Comparison of ENCODE assay signal across 21 cellular contexts in genomic region chr2:28411956-28412609, GRCh38. TPM values are rescaled to one million over a fixed set of nuclear protein-coding genes. Genes with fewer than 3 reads are reported as not detected.
DNase-seq lines count a peak whose midpoint lies in the region; ATAC-seq and TF ChIP-seq lines count a peak whose summit lies in the region.
"Had no signal": no experiment of that assay in that cellular context is flagged by ENCODE, and none has a peak within 500 bp of the region (broad histone marks: within the 10 kb centered on the region; RNA-seq: fewer than 3 reads in every experiment).

No MANE protein-coding gene starts in this region.

- POLR2A ChIA-PET in activated naive CD8-positive, alpha-beta T cell treated with anti-CD3 and anti-CD28 coated beads, Interleukin-2, amount 10 ng/mL, durations not matched to agents 7 days and 5 days (lab: Charles Lee), result interaction anchor here (1.1 kb wide), 1 partner anchor 9 kb away, joined by 3 read pairs; no protein-coding TSS in a partner anchor
- POLR2A ChIA-PET in RWPE1 (lab: Yijun Ruan, JAX; ENCODE audit: low non-redundant PET), result interaction anchor here (0.6 kb wide), 1 partner anchor 125 kb away, joined by 6 read pairs; no protein-coding TSS in a partner anchor

- H3K27me3 ChIP-seq in stomach, result no peaks in the 10 kb centered on the region
- H3K27me3 ChIP-seq: ascending aorta, testis had no signal

- no peak for TF ChIP-seq POLR2A in stomach (IDR thresholded peaks at IDR 0.05)

- CTCF ChIA-PET in RWPE1 (lab: Yijun Ruan, JAX), result no interaction called here

- H3K27me3 Mint-ChIP-seq in activated naive CD8-positive, alpha-beta T cell treated with anti-CD3 and anti-CD28 coated beads, Interleukin-2, amount 10 ng/mL, durations not matched to agents 7 days and 5 days, result no peaks in the 10 kb centered on the region
- H3K27me3 Mint-ChIP-seq in activated naive CD8-positive, alpha-beta T cell treated with anti-CD3 and anti-CD28 coated beads for 36 hours, result no peaks in the 10 kb centered on the region
- peaks cover 67 to 75% (median 75%) of the 10 kb centered on the region in 3 donors for H3K27me3 Mint-ChIP-seq in immature natural killer cell (ENCODE audit: low read depth in 3 of 3)

- WGBS in stomach, 5 donors, result 85 to 95% (median 91%) methylated on average over 24 to 27 of the region's 27 CpGs

- peaks cover 51% of the 10 kb centered on the region for H3K36me3 Mint-ChIP-seq in activated naive CD8-positive, alpha-beta T cell treated with anti-CD3 and anti-CD28 coated beads, Interleukin-2, amount 10 ng/mL, durations not matched to agents 7 days and 5 days
- peaks cover 56% of the 10 kb centered on the region for H3K36me3 Mint-ChIP-seq in activated naive CD8-positive, alpha-beta T cell treated with anti-CD3 and anti-CD28 coated beads for 36 hours
- peaks cover 25 to 65% (median 40%) of the 10 kb centered on the region in 3 donors for H3K36me3 Mint-ChIP-seq in immature natural killer cell

- no peak overlapping the region for H3K4me3 Mint-ChIP-seq in activated naive CD8-positive, alpha-beta T cell treated with anti-CD3 and anti-CD28 coated beads, Interleukin-2, amount 10 ng/mL, durations not matched to agents 7 days and 5 days
- no peak overlapping the region for H3K4me3 Mint-ChIP-seq in activated naive CD8-positive, alpha-beta T cell treated with anti-CD3 and anti-CD28 coated beads for 36 hours
- H3K4me3 Mint-ChIP-seq in immature natural killer cell, result peak overlapping the region; percentile 86 to 93 (median 89)

- H3K36me3 ChIP-seq in stomach, result peaks cover 91 to 99% (median 96%) of the 10 kb centered on the region in 4 donors

- H3K9me3 ChIP-seq in stomach, result no peaks in the 10 kb centered on the region
- H3K9me3 ChIP-seq: ascending aorta, Caco-2, mucosa of descending colon, testis had no signal

- peak overlapping the region; percentile 93 for H3K27ac ChIP-seq in RWPE1
- H3K27ac ChIP-seq in stomach, result peak overlapping the region in 3 of 5 donors; percentile 51 to 78 (median 73)
- H3K27ac ChIP-seq: GM23248, testis had no signal

- H3K4me1 ChIP-seq in stomach, result peaks cover 33 to 85% (median 63%) of the 10 kb centered on the region in 4 donors

- no peak for DNase-seq in activated naive CD8-positive, alpha-beta T cell treated with anti-CD3 and anti-CD28 coated beads, Interleukin-2, amount 10 ng/mL, durations not matched to agents 7 days and 5 days
- no peak for DNase-seq in activated naive CD8-positive, alpha-beta T cell treated with anti-CD3 and anti-CD28 coated beads for 36 hours
- no peak for DNase-seq in RWPE1 (ENCODE audit: low spot score)
- DNase-seq in immature natural killer cell, result peak in 1 of 3 donors; percentile 4
- no peak for DNase-seq in stomach
- no peak for DNase-seq in LoVo (ENCODE audit: low spot score)
- DNase-seq in HT-29 (ENCODE audit: low spot score), result no peak
- DNase-seq: activated gamma-delta T cell treated with Interleukin-2 at 50 U/mL for 16 hours; Caco-2; cerebellar nuclear complex; effector memory CD4-positive, alpha-beta T cell; GM23248; KBM-7; NCI-H1048; NCI-H2029; NCI-H446 treated with DMSO at 0.1 percent for 48 hours; retina; testis had no signal

- TF ChIP-seq CTCF in RWPE1 (conservative IDR thresholded peaks at IDR 0.05; ENCODE audit: low read depth) (no peak), stomach (IDR thresholded peaks at IDR 0.05) (no peak)

- no peak for ATAC-seq in activated naive CD8-positive, alpha-beta T cell treated with anti-CD3 and anti-CD28 coated beads, Interleukin-2, amount 10 ng/mL, durations not matched to agents 7 days and 5 days (ENCODE audit: low read depth)
- ATAC-seq in HG03521 (IDR thresholded peaks at IDR 0.05; ENCODE audit: unreplicated experiment), result no peak

- no peak overlapping the region for H3K4me3 ChIP-seq in stomach
- H3K4me3 ChIP-seq: ascending aorta, GM23248, mucosa of descending colon, testis had no signal

- H3K4me1 Mint-ChIP-seq in activated naive CD8-positive, alpha-beta T cell treated with anti-CD3 and anti-CD28 coated beads, Interleukin-2, amount 10 ng/mL, durations not matched to agents 7 days and 5 days, result peaks cover 55% of the 10 kb centered on the region
- peaks cover 47% of the 10 kb centered on the region for H3K4me1 Mint-ChIP-seq in activated naive CD8-positive, alpha-beta T cell treated with anti-CD3 and anti-CD28 coated beads for 36 hours
- peaks cover 88 to 100% of the 10 kb centered on the region in 2 donors for H3K4me1 Mint-ChIP-seq in immature natural killer cell

- intact Hi-C loops in stomach (cut with DNase I; ENCODE audit: low total_unique reads), result no loop called here

- TF ChIP-seq EP300 in stomach (IDR thresholded peaks at IDR 0.05), result no peak

- peak overlapping the region; percentile 96 for H3K27ac Mint-ChIP-seq in activated naive CD8-positive, alpha-beta T cell treated with anti-CD3 and anti-CD28 coated beads, Interleukin-2, amount 10 ng/mL, durations not matched to agents 7 days and 5 days
- no peak overlapping the region for H3K27ac Mint-ChIP-seq in activated naive CD8-positive, alpha-beta T cell treated with anti-CD3 and anti-CD28 coated beads for 36 hours
- H3K27ac Mint-ChIP-seq in immature natural killer cell, result peak overlapping the region; percentile 99 to 100 (median 100)

- H3K9me3 Mint-ChIP-seq in activated naive CD8-positive, alpha-beta T cell treated with anti-CD3 and anti-CD28 coated beads, Interleukin-2, amount 10 ng/mL, durations not matched to agents 7 days and 5 days, result no peaks in the 10 kb centered on the region
- H3K9me3 Mint-ChIP-seq in activated naive CD8-positive, alpha-beta T cell treated with anti-CD3 and anti-CD28 coated beads for 36 hours, result no peaks in the 10 kb centered on the region
- H3K9me3 Mint-ChIP-seq in immature natural killer cell, result no peaks in the 10 kb centered on the region

RNA-seq across cellular contexts. Expression of gene FOSL2, which starts 19.4 kb away (rescaled TPM):
- total RNA-seq in activated naive CD8-positive, alpha-beta T cell treated with anti-CD3 and anti-CD28 coated beads, Interleukin-2, amount 10 ng/mL, durations not matched to agents 7 days and 5 days, result 10 to 100 TPM; 24.9 to 30.1 TPM
- total RNA-seq in activated naive CD8-positive, alpha-beta T cell treated with anti-CD3 and anti-CD28 coated beads for 36 hours, result 10 to 100 TPM; 32.5 to 39.4 TPM
- polyA plus RNA-seq in immature natural killer cell, result 10 to 100 TPM; 27.2 to 54.3 (median 28.7) TPM
- total RNA-seq in stomach, result 100 to 1,000 TPM in 3 of 5 donors, 10 to 100 TPM in 2; 50.1 to 227 (median 113) TPM
- 10 to 100 TPM; 24.4 to 40.8 (median 27.6) TPM for polyA plus RNA-seq in stomach
- total RNA-seq in HT-29 (2014; rRNA removed; shearing (Covaris generic)), result 51.5 and 61.8 TPM in 2 replicates

Comparison
In these comparisons a context has a peak if more than half of its experiments do, and no peak if none do; other contexts are left out.
1. H3K4me3 Mint-ChIP-seq: peak in immature natural killer cell (5 of 5); none in activated naive CD8-positive, alpha-beta T cell treated with anti-CD3 and anti-CD28 coated beads, Interleukin-2, amount 10 ng/mL, durations not matched to agents 7 days and 5 days (single experiment) and activated naive CD8-positive, alpha-beta T cell treated with anti-CD3 and anti-CD28 coated beads for 36 hours (single experiment).